36 cellular contexts compared by ENCODE assay signal in genomic region chr5:85927632-85928031, GRCh38.
"Had no signal": no experiment of that assay in that cellular context is flagged by ENCODE, and none has a peak within 500 bp of the region (broad histone marks: within the 10 kb centered on the region; RNA-seq: fewer than 3 reads in every experiment).

No MANE protein-coding gene starts in this region.

- DNase-seq: Karpas-422, Kasumi-1, MG63, MM.1S, MV-4-11, NCI-H1048, NCI-H1092, NCI-H1092 treated with DMSO at 0.1 percent for 48 hours, NCI-H1105, NCI-H1105 treated with DMSO at 0.1 percent for 48 hours, NCI-H1417, NCI-H1417 treated with DMSO at 0.1 percent for 48 hours, NCI-H1436, NCI-H1436 treated with DMSO at 0.1 percent for 48 hours, NCI-H146, NCI-H1694, NCI-H1694 treated with DMSO at 0.1 percent for 48 hours, NCI-H187, NCI-H187 treated with DMSO at 0.1 percent for 48 hours, NCI-H1930, NCI-H2029, NCI-H2029 treated with DMSO at 0.1 percent for 48 hours, NCI-H2081, NCI-H2081 treated with DMSO at 0.1 percent for 48 hours, NCI-H2107, NCI-H2171, NCI-H2171 treated with DMSO at 0.1 percent for 48 hours, NCI-H2227 treated with DMSO at 0.1 percent for 48 hours, NCI-H226, NCI-H345, NCI-H446, NCI-H446 treated with DMSO at 0.1 percent for 48 hours, NCI-H510A, NCI-H510A treated with DMSO at 0.1 percent for 48 hours, NCI-H524, NCI-H524 treated with DMSO at 0.1 percent for 48 hours had no signal

- H3K4me3 ChIP-seq: MG63 had no signal

- H3K9me3 ChIP-seq: MG63 had no signal

- H3K36me3 ChIP-seq: MG63 had no signal

- H3K27me3 ChIP-seq: MG63 had no signal
